20 cellular contexts compared by ENCODE assay signal in genomic region chr4:145825255-145825654, GRCh38.
A peak's percentile ranks its signal among the peaks of the same experiment; 100 is the strongest.
DNase-seq lines count a peak whose midpoint lies in the region; ATAC-seq, FAIRE-seq and TF ChIP-seq lines count a peak whose summit lies in the region.
"Had no signal": no experiment of that assay in that cellular context is flagged by ENCODE, and none has a peak within 500 bp of the region (broad histone marks: within the 10 kb centered on the region; RNA-seq: fewer than 3 reads in every experiment).

No MANE protein-coding gene starts in this region.

- TF ChIP-seq CTCF in HepG2 (CRISPR knock-in tag; IDR thresholded peaks at IDR 0.05) (no peak), right lobe of liver (IDR thresholded peaks at IDR 0.05) (no peak), GM12878 (IDR thresholded peaks at IDR 0.05 in 2 of 3, conservative IDR thresholded peaks at IDR 0.05 in 1 of 3; ENCODE audit: control insufficient read depth in 2 of 3, extremely low read depth in 1 of 3, insufficient read depth in 1 of 3, low read depth in 3 of 3, low read length in 3 of 3) (no peak), ovary (IDR thresholded peaks at IDR 0.05) (no peak)

- no peaks in the 10 kb centered on the region for H3K9me3 Mint-ChIP-seq in stimulated activated naive B cell treated with anti-CD40 and anti-IgM and Interleukin-4, amounts not matched to agents 10 μg/mL and 1 μg/mL and 100 μg/mL, for 72 hours
- H3K9me3 Mint-ChIP-seq: CD8-positive, alpha-beta memory T cell had no signal

- POLR2A ChIA-PET in HepG2 (lab: Yijun Ruan, JAX), result no interaction called here
- POLR2A ChIA-PET in GM12878 (lab: Charles Lee), result no interaction called here

- intact Hi-C loops in HepG2 (cut with micrococcal nuclease; ENCODE audit: unreplicated experiment) (no loop called here), right lobe of liver (cut with DNase I) (no loop called here), GM12878 (cut with micrococcal nuclease; ENCODE audit: unreplicated experiment) (no loop called here), ovary (cut with DNase I) (no loop called here)

- no peak overlapping the region for H3K4me2 ChIP-seq in HepG2 (ENCODE audit: low read depth, low read length)
- H3K4me2 ChIP-seq in GM12878 (ENCODE audit: control insufficient read depth, insufficient read depth), result no peak overlapping the region
- no peak overlapping the region for H3K4me2 ChIP-seq in mesendoderm (ENCODE audit: low read length)
- H3K4me2 ChIP-seq: PC-9 had no signal

- FAIRE-seq in HepG2 (lab: Jason Lieb, UNC) (no peak), GM12878 (lab: Jason Lieb, UNC) (no peak)

- TF ChIP-seq EP300 in HepG2 (IDR thresholded peaks at IDR 0.05; ENCODE audit: low read depth in 2 of 2, low read length in 2 of 2) (no peak), HepG2 (CRISPR knock-in tag; IDR thresholded peaks at IDR 0.05; ENCODE audit: borderline replicate concordance) (no peak), GM12878 (IDR thresholded peaks at IDR 0.05; ENCODE audit: borderline replicate concordance in 1 of 2, control insufficient read depth in 1 of 2, low read depth in 2 of 2, low read length in 2 of 2) (no peak), ovary (IDR thresholded peaks at IDR 0.05) (no peak)

- H3K18ac ChIP-seq in mesendoderm (ENCODE audit: low read length), result no peak overlapping the region

- H3K4me3 Mint-ChIP-seq in stimulated activated naive B cell treated with anti-CD40 and anti-IgM and Interleukin-4, amounts not matched to agents 10 μg/mL and 1 μg/mL and 100 μg/mL, for 72 hours, result no peak overlapping the region
- H3K4me3 Mint-ChIP-seq: CD8-positive, alpha-beta memory T cell had no signal

- no peak for DNase-seq in HepG2 (ENCODE audit: low spot score)
- DNase-seq in right lobe of liver, result no peak
- DNase-seq in GM12878 (ENCODE audit: low read depth, low spot score), result no peak
- peak; percentile 26 for DNase-seq in mesendoderm
- no peak for DNase-seq in stimulated activated naive B cell treated with anti-CD40 and anti-IgM and Interleukin-4, amounts not matched to agents 10 μg/mL and 1 μg/mL and 100 μg/mL, for 72 hours
- DNase-seq in HPDE6-E6E7 (ENCODE audit: extremely low spot score), result no peak
- no peak for DNase-seq in DMS 273 treated with DMSO at 0.1 percent for 48 hours (lab: John Stamatoyannopoulos, UW)
- no peak for DNase-seq in ovary
- DNase-seq: AML-193; C1 segment of cervical spinal cord; CD8-positive, alpha-beta memory T cell; DMS53; GM23248; Kasumi-1; MG63; NCI-H1417; NCI-H1694 treated with DMSO at 0.1 percent for 48 hours; PC-9; RPMI8226; SHP77 had no signal

- H3K27me3 ChIP-seq in HepG2 (ENCODE audit: control insufficient read depth in 1 of 2, insufficient read depth in 2 of 2, low read length in 2 of 2) (no peaks in the 10 kb centered on the region), right lobe of liver (no peaks in the 10 kb centered on the region), GM12878 (replicated peaks in 1 of 2; ENCODE audit: control insufficient read depth in 2 of 2, insufficient read depth in 2 of 2, low read length in 1 of 2) (no peaks in the 10 kb centered on the region), mesendoderm (ENCODE audit: insufficient read depth, low read length, poor library complexity) (no peaks in the 10 kb centered on the region), ovary (no peaks in the 10 kb centered on the region)
- H3K27me3 ChIP-seq: MG63 had no signal

- no peak overlapping the region for H3K4me3 ChIP-seq in HepG2 (replicated peaks in 1 of 3; ENCODE audit: insufficient read depth in 1 of 3, low read depth in 2 of 3, low read length in 3 of 3)
- H3K4me3 ChIP-seq in right lobe of liver, result no peak overlapping the region
- H3K4me3 ChIP-seq in GM12878, result no peak overlapping the region
- no peak overlapping the region for H3K4me3 ChIP-seq in mesendoderm (ENCODE audit: low read length)
- H3K4me3 ChIP-seq in ovary, result no peak overlapping the region
- H3K4me3 ChIP-seq: GM23248, MG63, PC-9 had no signal

- TF ChIP-seq POLR2A in HepG2 (IDR thresholded peaks at IDR 0.05; ENCODE audit: insufficient read depth in 1 of 2, low read depth in 2 of 2, low read length in 2 of 2) (no peak), right lobe of liver (IDR thresholded peaks at IDR 0.05) (no peak), GM12878 (IDR thresholded peaks at IDR 0.05; ENCODE audit: low read depth, low read length) (peak; percentile 34; the same call in 1 of the 2 replicates), ovary (IDR thresholded peaks at IDR 0.05) (no peak)

- H3K4ac ChIP-seq in mesendoderm (ENCODE audit: low read depth, low read length), result no peak overlapping the region

- H2BK5ac ChIP-seq in mesendoderm (ENCODE audit: low read length), result peak overlapping the region; percentile 14

- H3K27ac ChIP-seq in HepG2 (ENCODE audit: extremely low read length, insufficient read depth, low read length) (no peak overlapping the region), right lobe of liver (no peak overlapping the region), GM12878 (ENCODE audit: control insufficient read depth, insufficient read depth) (no peak overlapping the region), mesendoderm (ENCODE audit: low read depth, low read length) (no peak overlapping the region), ovary (no peak overlapping the region)
- H3K27ac ChIP-seq: GM23248, PC-9 had no signal

- peaks cover 14 to 25% of the 10 kb centered on the region in 2 donors for H3K4me1 Mint-ChIP-seq in stimulated activated naive B cell treated with anti-CD40 and anti-IgM and Interleukin-4, amounts not matched to agents 10 μg/mL and 1 μg/mL and 100 μg/mL, for 72 hours

- in situ Hi-C loops in HepG2 (cut with HindIII; ENCODE audit: extremely low pct_ligation_motif_present, low pct_unique_long_range_greater_than_20kb), result no loop called here
- in situ Hi-C loops in GM12878 (cut with MboI), result no loop called here

- SMC1A ChIA-PET in GM12878 (lab: Charles Lee; ENCODE audit: uncharacterized antibody, unreplicated experiment), result interaction anchor here (0.9 to 1.4 kb wide), 2 partner anchors 10 to 13 kb away, joined by 3 read pairs; no protein-coding TSS in a partner anchor

- H4K8ac ChIP-seq in mesendoderm (ENCODE audit: low read depth, low read length), result no peak overlapping the region

- H3K79me2 ChIP-seq in HepG2 (ENCODE audit: insufficient read depth, low read length) (no peaks in the 10 kb centered on the region), GM12878 (ENCODE audit: control insufficient read depth, insufficient read depth, low read length) (peaks cover 3% of the 10 kb centered on the region), mesendoderm (ENCODE audit: control insufficient read depth, insufficient read depth, low read length) (no peaks in the 10 kb centered on the region)

- no peaks in the 10 kb centered on the region for H3K27me3 Mint-ChIP-seq in stimulated activated naive B cell treated with anti-CD40 and anti-IgM and Interleukin-4, amounts not matched to agents 10 μg/mL and 1 μg/mL and 100 μg/mL, for 72 hours
- H3K27me3 Mint-ChIP-seq: CD8-positive, alpha-beta memory T cell had no signal

- BruUV-seq in HepG2 (replicated peaks; lab: Mats Ljungman, UMichigan), result no TSS peak
- no TSS peak for BruUV-seq in GM12878 (replicated peaks; lab: Mats Ljungman, UMichigan)

- WGBS in HepG2 (ENCODE audit: low lambda C conversion rate), result 93% methylated on average over 7 of the region's 7 CpGs
- 94% methylated on average over 7 of the region's 7 CpGs for WGBS in right lobe of liver (ENCODE audit: insufficient coverage, low coverage, low lambda C conversion rate, missing lambda C conversion rate)
- 97% methylated on average over 7 of the region's 7 CpGs for WGBS in GM12878 (ENCODE audit: insufficient coverage, insufficient replicate concordance, low lambda C conversion rate, missing lambda C conversion rate)
- no CpG with 5 or more reads among the region's 7 CpGs for WGBS in mesendoderm (ENCODE audit: extremely low coverage, insufficient coverage, low lambda C conversion rate)
- WGBS in ovary, 3 donors, result 91 to 99% (median 98%) methylated on average over 7 of the region's 7 CpGs

- peaks cover 1 to 15% of the 10 kb centered on the region in 2 experiments for H3K36me3 ChIP-seq in HepG2 (replicated peaks in 1 of 2; ENCODE audit: control insufficient read depth in 1 of 2, insufficient read depth in 2 of 2, low read length in 2 of 2)
- H3K36me3 ChIP-seq in right lobe of liver, result no peaks in the 10 kb centered on the region
- peaks cover 3 to 35% of the 10 kb centered on the region in 2 experiments for H3K36me3 ChIP-seq in GM12878 (ENCODE audit: control insufficient read depth in 2 of 2, insufficient read depth in 2 of 2, low read length in 1 of 2)
- H3K36me3 ChIP-seq in mesendoderm (ENCODE audit: control insufficient read depth, insufficient read depth, low read length), result no peaks in the 10 kb centered on the region
- H3K36me3 ChIP-seq in ovary, result no peaks in the 10 kb centered on the region
- H3K36me3 ChIP-seq: MG63 had no signal

- no peak overlapping the region for H3K9ac ChIP-seq in HepG2 (ENCODE audit: insufficient read depth, low read depth, low read length)
- H3K9ac ChIP-seq in GM12878 (ENCODE audit: control insufficient read depth, insufficient read depth, low read length), result no peak overlapping the region
- H3K9ac ChIP-seq in mesendoderm (ENCODE audit: low read length), result no peak overlapping the region
- H3K9ac ChIP-seq: GM23248 had no signal

- H3K56ac ChIP-seq in mesendoderm (ENCODE audit: low read length), result peak overlapping the region; percentile 57

- H3K36me3 Mint-ChIP-seq in stimulated activated naive B cell treated with anti-CD40 and anti-IgM and Interleukin-4, amounts not matched to agents 10 μg/mL and 1 μg/mL and 100 μg/mL, for 72 hours, result peaks cover 23 to 42% of the 10 kb centered on the region in 2 donors

- no peak overlapping the region for H2BK120ac ChIP-seq in mesendoderm (ENCODE audit: low read depth, low read length)

- H3K4me1 ChIP-seq in HepG2 (ENCODE audit: insufficient read depth, low read length) (no peaks in the 10 kb centered on the region), right lobe of liver (no peaks in the 10 kb centered on the region), GM12878 (ENCODE audit: control insufficient read depth, insufficient read depth, low read length) (peaks cover 40% of the 10 kb centered on the region), mesendoderm (ENCODE audit: control insufficient read depth, low read depth, low read length) (peaks cover 11% of the 10 kb centered on the region), ovary (ENCODE audit: insufficient read depth) (no peaks in the 10 kb centered on the region)

- H3K9me3 ChIP-seq in HepG2 (ENCODE audit: low read length) (no peaks in the 10 kb centered on the region), right lobe of liver (no peaks in the 10 kb centered on the region), GM12878 (replicated peaks; ENCODE audit: control insufficient read depth, insufficient read depth, low read length) (no peaks in the 10 kb centered on the region), ovary (no peaks in the 10 kb centered on the region)
- H3K9me3 ChIP-seq: MG63 had no signal

- H3K23ac ChIP-seq in mesendoderm (ENCODE audit: low read length), result peak overlapping the region; percentile 52

- TF ChIP-seq RAD21 in HepG2 (CRISPR knock-in tag; IDR thresholded peaks at IDR 0.05) (no peak), GM12878 (IDR thresholded peaks at IDR 0.05; ENCODE audit: insufficient read depth, low read depth, low read length) (no peak)

- H4K20me1 ChIP-seq in HepG2 (ENCODE audit: insufficient read depth, low read length), result no peaks in the 10 kb centered on the region
- H4K20me1 ChIP-seq in GM12878 (ENCODE audit: control insufficient read depth, insufficient read depth), result no peaks in the 10 kb centered on the region

- peak overlapping the region; percentile 83 for H2AK5ac ChIP-seq in mesendoderm (ENCODE audit: low read length)

- no peak overlapping the region for H2BK15ac ChIP-seq in mesendoderm (replicated peaks; ENCODE audit: low read depth)

- CTCF ChIA-PET in HepG2 (lab: Yijun Ruan, JAX; ENCODE audit: low intra/inter-chr PET ratio, low total read pairs), result no interaction called here
- CTCF ChIA-PET in GM12878 (lab: Yijun Ruan, JAX), result interaction anchor here (0.6 kb wide), 1 partner anchor 19 kb away, joined by 3 read pairs; no protein-coding TSS in a partner anchor

- no peaks in the 10 kb centered on the region for H3K79me1 ChIP-seq in mesendoderm (ENCODE audit: low read length)

- RAD21 ChIA-PET in GM12878 (lab: Charles Lee; ENCODE audit: unreplicated experiment), result interaction anchor here (0.6 kb wide), 1 partner anchor 408 kb away, joined by 3 read pairs; no protein-coding TSS in a partner anchor

- ATAC-seq in HepG2 (peak; percentile 75), right lobe of liver (no peak), GM12878 (no peak)
- ATAC-seq in stimulated activated naive B cell treated with anti-CD40 and anti-IgM and Interleukin-4, amounts not matched to agents 10 μg/mL and 1 μg/mL and 100 μg/mL, for 72 hours (replicated peaks), result no peak

- H3K27ac Mint-ChIP-seq in stimulated activated naive B cell treated with anti-CD40 and anti-IgM and Interleukin-4, amounts not matched to agents 10 μg/mL and 1 μg/mL and 100 μg/mL, for 72 hours, result peak overlapping the region; percentile 61

- H4K5ac ChIP-seq in mesendoderm (ENCODE audit: low read length), result no peak overlapping the region

- H2AFZ ChIP-seq in HepG2 (ENCODE audit: low read length) (no peak overlapping the region), GM12878 (ENCODE audit: control insufficient read depth, low read depth, low read length) (no peak overlapping the region)
- H2AFZ ChIP-seq: GM23248, PC-9 had no signal

Comparison
In these comparisons a context has a peak if more than half of its experiments do, and no peak if none do; other contexts are left out.
1. Of the 75 proteins assayed by ChIP-seq in both HepG2 and GM12878: peak only in HepG2: none; only in GM12878: POLR2A; in both: none; in neither: 74.